Comparison of ENCODE assay signal across 18 cellular contexts in genomic region chr7:29864668-29865067, GRCh38. TPM values are rescaled to one million over a fixed set of nuclear protein-coding genes. Genes with fewer than 3 reads are reported as not detected.
"Had no signal": no experiment of that assay in that cellular context is flagged by ENCODE, and none has a peak within 500 bp of the region (broad histone marks: within the 10 kb centered on the region; RNA-seq: fewer than 3 reads in every experiment).

No MANE protein-coding gene starts in this region.

- ATAC-seq: activated T-cell treated with anti-CD3 and anti-CD28 coated beads, Interleukin-2, amount 50 U/mL, for 72 hours; naive thymus-derived CD8-positive, alpha-beta T cell had no signal

- H3K4me3 Mint-ChIP-seq: activated T-cell treated with anti-CD3 and anti-CD28 coated beads, Interleukin-2, amount 50 U/mL, for 72 hours; dendritic cell treated with granulocyte-macrophage colony-stimulating factor and Interleukin-4, amounts not matched to agents 40 ng/mL and 50 ng/mL, for 4 days; memory B cell; naive thymus-derived CD8-positive, alpha-beta T cell; stimulated activated naive CD8-positive, alpha-beta T cell treated with anti-CD3 and anti-CD28 coated beads, Interleukin-15, Interleukin-2, amounts not matched to agents 100 ng/mL and 50 ng/mL, for 24 hours; type B pancreatic cell had no signal

- H3K36me3 ChIP-seq: left lung, pancreas, suprapubic skin had no signal

- H3K27ac ChIP-seq: left lung, suprapubic skin had no signal

- DNase-seq: activated CD4-positive, alpha-beta T cell treated with anti-CD3 and anti-CD28 coated beads, Interleukin-2, amount 50 U/mL, for 4 hours; activated effector memory CD4-positive, alpha-beta T cell treated with anti-CD3 and anti-CD28 coated beads, Interleukin-2, amount 50 U/mL, for 16 hours; activated naive CD4-positive, alpha-beta T cell treated with anti-CD3 and anti-CD28 coated beads, Interleukin-2, amount 50 U/mL, for 16 hours; activated T-cell treated with anti-CD3 and anti-CD28 coated beads, Interleukin-2, amount 50 U/mL, for 72 hours; effector memory CD4-positive, alpha-beta T cell; foreskin melanocyte; left lung; mucosa of descending colon; naive thymus-derived CD8-positive, alpha-beta T cell; pancreas; stimulated activated CD4-positive, alpha-beta T cell treated with anti-CD3 and anti-CD28 coated beads, Interleukin-2, amount 100 ng/mL, for 48 hours had no signal

- H3K9me3 Mint-ChIP-seq: activated T-cell treated with anti-CD3 and anti-CD28 coated beads, Interleukin-2, amount 50 U/mL, for 72 hours; dendritic cell treated with granulocyte-macrophage colony-stimulating factor and Interleukin-4, amounts not matched to agents 40 ng/mL and 50 ng/mL, for 4 days; memory B cell; naive thymus-derived CD8-positive, alpha-beta T cell; stimulated activated naive CD8-positive, alpha-beta T cell treated with anti-CD3 and anti-CD28 coated beads, Interleukin-15, Interleukin-2, amounts not matched to agents 100 ng/mL and 50 ng/mL, for 24 hours; type B pancreatic cell had no signal

- H3K36me3 Mint-ChIP-seq: memory B cell; naive thymus-derived CD8-positive, alpha-beta T cell; type B pancreatic cell had no signal

- H3K27ac Mint-ChIP-seq: activated T-cell treated with anti-CD3 and anti-CD28 coated beads, Interleukin-2, amount 50 U/mL, for 72 hours; dendritic cell treated with granulocyte-macrophage colony-stimulating factor and Interleukin-4, amounts not matched to agents 40 ng/mL and 50 ng/mL, for 4 days; memory B cell; naive thymus-derived CD8-positive, alpha-beta T cell; stimulated activated naive CD8-positive, alpha-beta T cell treated with anti-CD3 and anti-CD28 coated beads, Interleukin-15, Interleukin-2, amounts not matched to agents 100 ng/mL and 50 ng/mL, for 24 hours; type B pancreatic cell had no signal

- H3K27me3 Mint-ChIP-seq: dendritic cell treated with granulocyte-macrophage colony-stimulating factor and Interleukin-4, amounts not matched to agents 40 ng/mL and 50 ng/mL, for 4 days had no signal

- H3K9me3 ChIP-seq: left lung, mucosa of descending colon, pancreas, suprapubic skin had no signal

- H3K27me3 ChIP-seq: left lung, pancreas, suprapubic skin had no signal

- H3K4me3 ChIP-seq: left lung, mucosa of descending colon, pancreas, suprapubic skin had no signal

- H3K4me1 Mint-ChIP-seq: memory B cell had no signal

RNA-seq across cellular contexts. Expression of gene WIPF3, which starts 58.4 kb away (rescaled TPM):
- total RNA-seq: activated CD8-positive, alpha-beta memory T cell treated with anti-CD3 and anti-CD28 coated beads for 36 hours; activated T-cell treated with anti-CD3 and anti-CD28 coated beads, Interleukin-2, amount 50 U/mL, for 72 hours; T-helper 2 cell treated with Interferon-gamma antibody and Interleukin-4, amounts not matched to agents 100 ng/mL and 5 ng/mL, for 36 hours had no signal
